In genomic region chr10:24375510-24375909, GRCh38 we compare ENCODE assay signal across 16 cellular contexts.
DNase-seq lines count a peak whose midpoint lies in the region; ATAC-seq, FAIRE-seq and TF ChIP-seq lines count a peak whose summit lies in the region.
"Had no signal": no experiment of that assay in that cellular context is flagged by ENCODE, and none has a peak within 500 bp of the region (broad histone marks: within the 10 kb centered on the region; RNA-seq: fewer than 3 reads in every experiment).

No MANE protein-coding gene starts in this region.

- DNase-seq in GM12878 (ENCODE audit: low read depth, low spot score) (no peak), progenitor cell of endocrine pancreas (ENCODE audit: low spot score, unreplicated experiment) (no peak), frontal cortex (ENCODE audit: low spot score in 2 of 2) (no peak), mammary epithelial cell (no peak)
- no peak for DNase-seq in stimulated activated CD4-positive, alpha-beta T cell treated with anti-CD3 and anti-CD28 coated beads, Interleukin-2, amount 100 ng/mL, for 48 hours
- DNase-seq: C1 segment of cervical spinal cord; Calu3; CD4-positive, alpha-beta memory T cell; COR-L47; DMS53; DMS79 treated with DMSO at 0.1 percent for 48 hours; GF-D8; GM23248; H9 had no signal

- SMC1A ChIA-PET in GM12878 (lab: Charles Lee; ENCODE audit: uncharacterized antibody, unreplicated experiment), result interaction anchor here (1.1 to 2.3 kb wide), 4 partner anchors 11 to 166 kb away, joined by 4 to 11 read pairs (median 6); no protein-coding TSS in a partner anchor

- intact Hi-C loops in GM12878 (cut with micrococcal nuclease; ENCODE audit: unreplicated experiment), result no loop called here
- intact Hi-C loops in mammary epithelial cell (cut with micrococcal nuclease), result no loop called here

- H3K4me1 ChIP-seq in HEK293 (ENCODE audit: control insufficient read depth, insufficient read depth, low read length) (no peaks in the 10 kb centered on the region), GM12878 (ENCODE audit: control insufficient read depth, insufficient read depth, low read length) (no peaks in the 10 kb centered on the region), mammary epithelial cell (ENCODE audit: insufficient read depth, low read length) (peaks cover 4% of the 10 kb centered on the region)

- TF ChIP-seq RAD21 in GM12878 (IDR thresholded peaks at IDR 0.05; ENCODE audit: insufficient read depth, low read depth, low read length), result no peak

- H3K36me3 ChIP-seq in HEK293 (ENCODE audit: control insufficient read depth in 2 of 2, insufficient read depth in 1 of 2, low read length in 2 of 2) (no peaks in the 10 kb centered on the region), GM12878 (ENCODE audit: control insufficient read depth in 2 of 2, insufficient read depth in 2 of 2, low read length in 1 of 2) (no peaks in the 10 kb centered on the region), mammary epithelial cell (ENCODE audit: insufficient read depth, low read length) (no peaks in the 10 kb centered on the region)

- H3K27ac ChIP-seq in HEK293 (ENCODE audit: extremely low read depth, low read depth, low read length) (no peak overlapping the region), GM12878 (ENCODE audit: control insufficient read depth, insufficient read depth) (no peak overlapping the region), mammary epithelial cell (ENCODE audit: insufficient read depth, low read depth, low read length) (no peak overlapping the region)
- H3K27ac ChIP-seq: GM23248 had no signal

- WGBS in GM12878 (ENCODE audit: insufficient coverage, insufficient replicate concordance, low lambda C conversion rate, missing lambda C conversion rate), result 40% methylated on average over 4 of the region's 4 CpGs
- WGBS in mammary epithelial cell (ENCODE audit: low coverage, missing lambda C conversion rate), result 46% methylated on average over 4 of the region's 4 CpGs

- H4K20me1 ChIP-seq in GM12878 (ENCODE audit: control insufficient read depth, insufficient read depth), result no peaks in the 10 kb centered on the region
- H4K20me1 ChIP-seq in mammary epithelial cell (ENCODE audit: insufficient read depth, low read length), result no peaks in the 10 kb centered on the region

- H3K9me3 Mint-ChIP-seq in progenitor cell of endocrine pancreas (ENCODE audit: low read depth), result peaks cover 14% of the 10 kb centered on the region

- H3K4me1 Mint-ChIP-seq in progenitor cell of endocrine pancreas (ENCODE audit: low read depth), result peaks cover 6% of the 10 kb centered on the region
- H3K4me1 Mint-ChIP-seq: CD4-positive, alpha-beta memory T cell had no signal

- no peaks in the 10 kb centered on the region for H3K27me3 Mint-ChIP-seq in progenitor cell of endocrine pancreas

- TF ChIP-seq EP300 in GM12878 (IDR thresholded peaks at IDR 0.05; ENCODE audit: borderline replicate concordance in 1 of 2, control insufficient read depth in 1 of 2, low read depth in 2 of 2, low read length in 2 of 2), result no peak

- ATAC-seq in GM12878, result no peak
- ATAC-seq in GM18873 (IDR thresholded peaks at IDR 0.05; ENCODE audit: low FRiP score, unreplicated experiment), result no peak

- H3K4me2 ChIP-seq in GM12878 (ENCODE audit: control insufficient read depth, insufficient read depth) (no peak overlapping the region), mammary epithelial cell (ENCODE audit: insufficient read depth, low read depth, low read length) (no peak overlapping the region)

- dilution Hi-C loops in mammary epithelial cell (cut with HindIII; ENCODE audit: low sequenced_read_pairs), result no loop called here

- FAIRE-seq in GM12878 (lab: Jason Lieb, UNC) (no peak), frontal cortex (lab: Jason Lieb, UNC) (no peak)

- TF ChIP-seq POLR2A in GM12878 (IDR thresholded peaks at IDR 0.05; ENCODE audit: low read depth, low read length), result no peak

- H3K27me3 ChIP-seq in GM12878 (replicated peaks in 1 of 2; ENCODE audit: control insufficient read depth in 2 of 2, insufficient read depth in 2 of 2, low read length in 1 of 2) (no peaks in the 10 kb centered on the region), mammary epithelial cell (ENCODE audit: insufficient read depth, low read length) (no peaks in the 10 kb centered on the region)

- RAD21 ChIA-PET in GM12878 (lab: Charles Lee; ENCODE audit: unreplicated experiment), result interaction anchor here (1.5 kb wide), 1 partner anchor 56 kb away, joined by 3 read pairs; no protein-coding TSS in a partner anchor

- no peaks in the 10 kb centered on the region for H3K79me2 ChIP-seq in GM12878 (ENCODE audit: control insufficient read depth, insufficient read depth, low read length)
- H3K79me2 ChIP-seq in mammary epithelial cell (ENCODE audit: insufficient read depth, low read length), result no peaks in the 10 kb centered on the region

- CTCF ChIA-PET in HEK293 (lab: Yijun Ruan, JAX) (interaction anchor here (1.1 to 1.4 kb wide), 3 partner anchors 8 to 381 kb away, joined by 3 to 5 read pairs (median 4); no protein-coding TSS in a partner anchor), GM12878 (lab: Yijun Ruan, JAX) (interaction anchor here (1.0 to 1.4 kb wide), 4 partner anchors 8 to 16 kb away, joined by 3 to 5 read pairs (median 4); no protein-coding TSS in a partner anchor), mammary epithelial cell (lab: Charles Lee; ENCODE audit: low non-redundant PET) (no interaction called here)

- no peak overlapping the region for H3K4me3 Mint-ChIP-seq in progenitor cell of endocrine pancreas (ENCODE audit: low read depth)
- H3K4me3 Mint-ChIP-seq: CD4-positive, alpha-beta memory T cell; H9 had no signal

- peaks cover 47% of the 10 kb centered on the region for H3K36me3 Mint-ChIP-seq in progenitor cell of endocrine pancreas (ENCODE audit: insufficient read depth)
- H3K36me3 Mint-ChIP-seq: CD4-positive, alpha-beta memory T cell had no signal

- H3K9me3 ChIP-seq in HEK293 (ENCODE audit: control insufficient read depth, insufficient read depth, low read depth, low read length) (no peaks in the 10 kb centered on the region; the same call in 1 of the 2 replicates), GM12878 (replicated peaks; ENCODE audit: control insufficient read depth, insufficient read depth, low read length) (no peaks in the 10 kb centered on the region; the same call in 2 of the 3 replicates), mammary epithelial cell (replicated peaks; ENCODE audit: insufficient read depth, low read length) (no peaks in the 10 kb centered on the region)

- TF ChIP-seq CTCF in HEK293 (tag by site-specific recombination; IDR thresholded peaks at IDR 0.05) (no peak), GM12878 (IDR thresholded peaks at IDR 0.05 in 2 of 3, conservative IDR thresholded peaks at IDR 0.05 in 1 of 3; ENCODE audit: control insufficient read depth in 2 of 3, extremely low read depth in 1 of 3, insufficient read depth in 1 of 3, low read depth in 3 of 3, low read length in 3 of 3) (no peak), progenitor cell of endocrine pancreas (IDR thresholded peaks at IDR 0.05; ENCODE audit: unreplicated experiment) (no peak), mammary epithelial cell (conservative IDR thresholded peaks at IDR 0.05 in 1 of 2, IDR thresholded peaks at IDR 0.05 in 1 of 2; ENCODE audit: extremely low read depth in 1 of 2, insufficient read depth in 1 of 2, low read depth in 1 of 2, low read length in 2 of 2) (no peak)

- BruUV-seq in GM12878 (replicated peaks; lab: Mats Ljungman, UMichigan) (no TSS peak), mammary epithelial cell (replicated peaks; lab: Mats Ljungman, UMichigan) (no TSS peak)

- H3K27ac Mint-ChIP-seq in progenitor cell of endocrine pancreas, result peak overlapping the region; percentile 37
- H3K27ac Mint-ChIP-seq: CD4-positive, alpha-beta memory T cell had no signal

- H2AFZ ChIP-seq in GM12878 (ENCODE audit: control insufficient read depth, low read depth, low read length), result no peak overlapping the region
- no peak overlapping the region for H2AFZ ChIP-seq in mammary epithelial cell (ENCODE audit: low read depth, low read length)
- H2AFZ ChIP-seq: GM23248 had no signal

- H3K9ac ChIP-seq in GM12878 (ENCODE audit: control insufficient read depth, insufficient read depth, low read length), result no peak overlapping the region
- no peak overlapping the region for H3K9ac ChIP-seq in mammary epithelial cell (ENCODE audit: insufficient read depth, low read length)
- H3K9ac ChIP-seq: GM23248 had no signal

- in situ Hi-C loops in GM12878 (cut with MboI), result no loop called here
- in situ Hi-C loops in mammary epithelial cell (cut with MboI; ENCODE audit: low sequenced_read_pairs in 2 of 2), result loop anchor here in 1 of 2 donors (10.0 kb wide), 1 partner anchor 139 kb away; no protein-coding TSS in a partner anchor

- H3K4me3 ChIP-seq in HEK293 (ENCODE audit: low read depth, low read length) (no peak overlapping the region), GM12878 (no peak overlapping the region), mammary epithelial cell (replicated peaks in 1 of 3; ENCODE audit: insufficient read depth in 1 of 3, low read depth in 2 of 3, low read length in 3 of 3) (no peak overlapping the region)
- H3K4me3 ChIP-seq: GM23248 had no signal

- POLR2A ChIA-PET in HEK293 (lab: Yijun Ruan, JAX) (no interaction called here), GM12878 (lab: Charles Lee) (no interaction called here)

TF ChIP-seq in HEK293, 187 proteins besides CTCF, POLR2A, EP300 and RAD21 (continues in another document):
- TF ChIP-seq ZNF19 (tag by site-specific recombination; IDR thresholded peaks at IDR 0.05; ENCODE audit: low read depth) (no peak), ZNF610 (tag by site-specific recombination; IDR thresholded peaks at IDR 0.05; ENCODE audit: borderline replicate concordance) (no peak)

TF ChIP-seq in GM12878, 131 proteins besides CTCF, POLR2A, EP300 and RAD21:
- TF ChIP-seq MTA2 (IDR thresholded peaks at IDR 0.05; ENCODE audit: low read depth), result peak; percentile 51; the same call in 1 of the 2 replicates
- TF ChIP-seq SUPT20H (IDR thresholded peaks at IDR 0.05; ENCODE audit: borderline replicate concordance, control insufficient read depth, low read depth, low read length), result no peak
